25 cellular contexts compared by ENCODE assay signal in genomic region chr13:110236431-110236830, GRCh38.
A peak's percentile ranks its signal among the peaks of the same experiment; 100 is the strongest.
DNase-seq lines count a peak whose midpoint lies in the region; ATAC-seq and TF ChIP-seq lines count a peak whose summit lies in the region.
"Had no signal": no experiment of that assay in that cellular context is flagged by ENCODE, and none has a peak within 500 bp of the region (broad histone marks: within the 10 kb centered on the region; RNA-seq: fewer than 3 reads in every experiment).

No MANE protein-coding gene starts in this region.

- WGBS in esophagus muscularis mucosa = 76% methylated on average over 10 of the region's 10 CpGs
- 90% methylated on average over 10 of the region's 10 CpGs for WGBS in prostate gland

- peak overlapping the region; percentile 17 for H3K9ac ChIP-seq in adipocyte (ENCODE audit: low read length)

- H3K27ac Mint-ChIP-seq in activated CD4-positive, alpha-beta T cell treated with anti-CD3 and anti-CD28 coated beads for 36 hours = no peak overlapping the region
- H3K27ac Mint-ChIP-seq: activated CD8-positive, alpha-beta T cell treated with anti-CD3 and anti-CD28 coated beads, Interleukin-2, amount 10 ng/mL, durations not matched to agents 7 days and 5 days; activated T-cell treated with anti-CD3 and anti-CD28 coated beads, Interleukin-2, amount 50 U/mL, for 24 hours; natural killer cell; stimulated activated naive B cell treated with anti-CD40 and anti-IgM and Interleukin-4, amounts not matched to agents 10 μg/mL and 1 μg/mL and 100 μg/mL, for 72 hours had no signal

- H3K36me3 ChIP-seq in adipocyte (ENCODE audit: control insufficient read depth, insufficient read depth, low read length, severe bottlenecking) (peaks cover 41% of the 10 kb centered on the region), esophagus muscularis mucosa (peaks cover 0 to 19% (median 14%) of the 10 kb centered on the region in 4 donors), prostate gland (no peaks in the 10 kb centered on the region), tibial artery (peaks cover 0 to 6% (median 0%) of the 10 kb centered on the region in 3 donors)
- H3K36me3 ChIP-seq: pancreas had no signal

- DNase-seq in adipocyte (ENCODE audit: low read depth) = no peak
- peak; percentile 53 for DNase-seq in esophagus muscularis mucosa (ENCODE audit: extremely low spot score)
- no peak for DNase-seq in prostate gland (ENCODE audit: low spot score)
- DNase-seq in tibial artery = no peak
- no peak for DNase-seq in activated CD4-positive, alpha-beta T cell treated with anti-CD3 and anti-CD28 coated beads for 36 hours
- no peak for DNase-seq in cerebellar cortex (ENCODE audit: low spot score)
- DNase-seq: activated CD8-positive, alpha-beta T cell treated with anti-CD3 and anti-CD28 coated beads, Interleukin-2, amount 10 ng/mL, durations not matched to agents 7 days and 5 days; activated T-cell treated with anti-CD3 and anti-CD28 coated beads, Interleukin-2, amount 50 U/mL, for 24 hours; amniotic stem cell; caudate nucleus; mesendoderm; natural killer cell; NCI-H1092 treated with DMSO at 0.1 percent for 48 hours; NCI-H1930; NCI-H2227 treated with DMSO at 0.1 percent for 48 hours; NCI-H82; pancreas; stimulated activated CD4-positive, alpha-beta T cell treated with anti-CD3 and anti-CD28 coated beads, Interleukin-2, amount 100 ng/mL, for 24 hours; stimulated activated naive B cell treated with anti-CD40 and anti-IgM and Interleukin-4, amounts not matched to agents 10 μg/mL and 1 μg/mL and 100 μg/mL, for 72 hours; T1000; trophoblast cell had no signal

- H3K27me3 Mint-ChIP-seq in activated CD4-positive, alpha-beta T cell treated with anti-CD3 and anti-CD28 coated beads for 36 hours = peaks cover 26% of the 10 kb centered on the region

- no peaks in the 10 kb centered on the region for H3K4me1 Mint-ChIP-seq in activated CD4-positive, alpha-beta T cell treated with anti-CD3 and anti-CD28 coated beads for 36 hours
- H3K4me1 Mint-ChIP-seq: CD14-positive monocyte; natural killer cell; stimulated activated naive B cell treated with anti-CD40 and anti-IgM and Interleukin-4, amounts not matched to agents 10 μg/mL and 1 μg/mL and 100 μg/mL, for 72 hours had no signal

- TF ChIP-seq CTCF in esophagus muscularis mucosa (IDR thresholded peaks at IDR 0.05) (no peak), prostate gland (IDR thresholded peaks at IDR 0.05) (no peak), tibial artery (IDR thresholded peaks at IDR 0.05) (no peak)

- H3K9me3 Mint-ChIP-seq in activated CD4-positive, alpha-beta T cell treated with anti-CD3 and anti-CD28 coated beads for 36 hours (ENCODE audit: low read depth) = no peaks in the 10 kb centered on the region
- H3K9me3 Mint-ChIP-seq: activated T-cell treated with anti-CD3 and anti-CD28 coated beads, Interleukin-2, amount 50 U/mL, for 24 hours; natural killer cell; stimulated activated naive B cell treated with anti-CD40 and anti-IgM and Interleukin-4, amounts not matched to agents 10 μg/mL and 1 μg/mL and 100 μg/mL, for 72 hours had no signal

- CTCF ChIA-PET in activated CD4-positive, alpha-beta T cell treated with anti-CD3 and anti-CD28 coated beads for 36 hours (lab: Charles Lee) = no interaction called here

- TF ChIP-seq EP300 in esophagus muscularis mucosa (IDR thresholded peaks at IDR 0.05) = no peak

- TF ChIP-seq POLR2A in esophagus muscularis mucosa (IDR thresholded peaks at IDR 0.05; ENCODE audit: low read depth) (no peak), prostate gland (IDR thresholded peaks at IDR 0.05) (no peak)

- no peak overlapping the region for H3K4me3 Mint-ChIP-seq in activated CD4-positive, alpha-beta T cell treated with anti-CD3 and anti-CD28 coated beads for 36 hours
- H3K4me3 Mint-ChIP-seq: activated CD8-positive, alpha-beta T cell treated with anti-CD3 and anti-CD28 coated beads, Interleukin-2, amount 10 ng/mL, durations not matched to agents 7 days and 5 days; activated T-cell treated with anti-CD3 and anti-CD28 coated beads, Interleukin-2, amount 50 U/mL, for 24 hours; natural killer cell; stimulated activated naive B cell treated with anti-CD40 and anti-IgM and Interleukin-4, amounts not matched to agents 10 μg/mL and 1 μg/mL and 100 μg/mL, for 72 hours had no signal

- intact Hi-C loops in esophagus muscularis mucosa (cut with DNase I) (no loop called here), prostate gland (cut with DNase I) (no loop called here), tibial artery (cut with DNase I; ENCODE audit: low total_unique reads) (no loop called here)
- intact Hi-C loops in activated CD4-positive, alpha-beta T cell treated with anti-CD3 and anti-CD28 coated beads for 36 hours (cut with DNase I, micrococcal nuclease) = no loop called here

- no peak overlapping the region for H3K4me3 ChIP-seq in adipocyte (ENCODE audit: low read length)
- H3K4me3 ChIP-seq in esophagus muscularis mucosa = no peak overlapping the region
- no peak overlapping the region for H3K4me3 ChIP-seq in prostate gland
- no peak overlapping the region for H3K4me3 ChIP-seq in tibial artery
- H3K4me3 ChIP-seq: pancreas had no signal

- H3K9me3 ChIP-seq in adipocyte (ENCODE audit: control insufficient read depth, low read length) (no peaks in the 10 kb centered on the region), esophagus muscularis mucosa (no peaks in the 10 kb centered on the region), prostate gland (no peaks in the 10 kb centered on the region), tibial artery (no peaks in the 10 kb centered on the region)
- H3K9me3 ChIP-seq: pancreas had no signal

- H3K27ac ChIP-seq in esophagus muscularis mucosa (replicated peaks in 1 of 4) = peak overlapping the region; percentile 74 to 86 (median 83)
- peak overlapping the region; percentile 43 to 51 for H3K27ac ChIP-seq in prostate gland
- peak overlapping the region; percentile 82 to 91 for H3K27ac ChIP-seq in tibial artery
- H3K27ac ChIP-seq: epithelial cell of prostate, pancreas had no signal

- no peaks in the 10 kb centered on the region for H3K36me3 Mint-ChIP-seq in activated CD4-positive, alpha-beta T cell treated with anti-CD3 and anti-CD28 coated beads for 36 hours (ENCODE audit: low read depth)
- H3K36me3 Mint-ChIP-seq: CD14-positive monocyte; natural killer cell; stimulated activated naive B cell treated with anti-CD40 and anti-IgM and Interleukin-4, amounts not matched to agents 10 μg/mL and 1 μg/mL and 100 μg/mL, for 72 hours had no signal

- no peaks in the 10 kb centered on the region for H3K27me3 ChIP-seq in adipocyte (replicated peaks; ENCODE audit: control insufficient read depth, insufficient read depth, low read length)
- no peaks in the 10 kb centered on the region for H3K27me3 ChIP-seq in esophagus muscularis mucosa
- no peaks in the 10 kb centered on the region for H3K27me3 ChIP-seq in prostate gland (replicated peaks; ENCODE audit: insufficient read depth)
- no peaks in the 10 kb centered on the region for H3K27me3 ChIP-seq in tibial artery
- H3K27me3 ChIP-seq: pancreas had no signal

- POLR2A ChIA-PET in activated CD4-positive, alpha-beta T cell treated with anti-CD3 and anti-CD28 coated beads for 36 hours (lab: Charles Lee) = no interaction called here

- H3K4me1 ChIP-seq in adipocyte (ENCODE audit: control insufficient read depth, insufficient read depth, low read length) (peaks cover 61% of the 10 kb centered on the region), esophagus muscularis mucosa (peaks cover 82 to 89% (median 85%) of the 10 kb centered on the region in 4 donors), prostate gland (replicated peaks) (no peaks in the 10 kb centered on the region), tibial artery (peaks cover 6 to 98% (median 60%) of the 10 kb centered on the region in 4 donors)

- ATAC-seq in activated CD4-positive, alpha-beta T cell treated with anti-CD3 and anti-CD28 coated beads for 36 hours = no peak
- no peak for ATAC-seq in HG02973 (IDR thresholded peaks at IDR 0.05; ENCODE audit: unreplicated experiment)
- ATAC-seq: activated CD4-positive, CD25-positive, alpha-beta regulatory T cell treated with anti-CD3 and anti-CD28 coated beads, Interleukin-2, amount 50 U/mL, for 24 hours; activated CD8-positive, alpha-beta T cell treated with anti-CD3 and anti-CD28 coated beads, Interleukin-2, amount 10 ng/mL, durations not matched to agents 7 days and 5 days; natural killer cell; pancreas; stimulated activated naive B cell treated with anti-CD40 and anti-IgM and Interleukin-4, amounts not matched to agents 10 μg/mL and 1 μg/mL and 100 μg/mL, for 72 hours had no signal
